Comparison of ENCODE assay signal across 1 cellular context in genomic region chr6:14270142-14270893, GRCh38.
TF ChIP-seq lines count a peak whose summit lies in the region.

No MANE protein-coding gene starts in this region.

TF ChIP-seq in H1, 55 proteins besides CTCF, POLR2A, EP300 and RAD21 (continued from another document):
- TF ChIP-seq E2F6 (IDR thresholded peaks at IDR 0.05) (no peak), RBBP5 (IDR thresholded peaks at IDR 0.05; ENCODE audit: borderline replicate concordance, low read depth, low read length) (no peak), TCF12 (IDR thresholded peaks at IDR 0.05; ENCODE audit: low read depth, low read length) (no peak), SP4 (IDR thresholded peaks at IDR 0.05; ENCODE audit: low read length) (no peak), KDM4A (IDR thresholded peaks at IDR 0.05; ENCODE audit: low read depth, low read length, severe bottlenecking) (no peak), TAF1 (IDR thresholded peaks at IDR 0.05; ENCODE audit: low read depth, low read length) (no peak), MAX (IDR thresholded peaks at IDR 0.05) (no peak), CHD7 (IDR thresholded peaks at IDR 0.05; ENCODE audit: insufficient replicate concordance, low read length) (no peak), CHD1 (IDR thresholded peaks at IDR 0.05; ENCODE audit: low read depth, low read length) (no peak), POU5F1 (IDR thresholded peaks at IDR 0.05; ENCODE audit: low read depth, low read length) (no peak), SIRT6 (IDR thresholded peaks at IDR 0.05; ENCODE audit: low read length) (no peak), ATF3 (IDR thresholded peaks at IDR 0.05; ENCODE audit: insufficient read depth, low read depth, low read length) (no peak), SUZ12 (IDR thresholded peaks at IDR 0.05; ENCODE audit: low read length) (no peak), MAFK (IDR thresholded peaks at IDR 0.05; ENCODE audit: low read depth, low read length) (no peak), NRF1 (IDR thresholded peaks at IDR 0.05; ENCODE audit: low read depth, low read length) (no peak), CBX8 (IDR thresholded peaks at IDR 0.05; ENCODE audit: borderline replicate concordance, low read depth, low read length) (no peak)
